In the genomic region with DNA sequence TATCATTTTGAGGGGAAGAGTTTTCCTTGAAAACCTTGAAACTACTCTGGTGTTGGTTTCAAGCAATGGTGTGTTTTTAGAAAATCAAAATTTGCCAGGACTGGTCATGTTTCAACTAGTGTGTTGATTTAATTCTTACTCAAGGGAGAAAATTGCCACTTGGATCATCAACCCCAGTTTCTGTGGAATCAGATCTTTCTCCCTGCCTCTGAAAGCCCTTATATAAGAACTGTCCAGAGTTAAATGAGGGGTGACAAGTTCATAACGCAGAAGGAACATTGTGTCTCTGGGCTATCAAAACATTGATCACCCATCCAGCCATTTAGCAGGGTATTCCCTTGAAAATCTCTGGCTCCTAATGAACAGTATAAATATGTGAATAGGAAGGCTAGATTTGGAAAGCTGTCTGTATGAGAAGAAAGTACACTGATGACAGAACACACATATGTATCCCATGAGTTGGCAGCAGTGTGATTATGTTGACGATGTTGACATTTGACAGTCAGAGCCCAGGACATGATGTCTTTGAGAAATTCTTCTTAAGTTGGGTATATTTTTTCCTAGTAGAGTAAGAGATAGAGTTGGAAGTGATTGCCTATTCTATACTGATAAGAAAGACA, we compare ENCODE assay signal across 13 cellular contexts. TPM values are rescaled to one million over a fixed set of nuclear protein-coding genes. Genes with fewer than 3 reads are reported as not detected.
DNase-seq lines count a peak whose midpoint lies in the region; ATAC-seq, FAIRE-seq and TF ChIP-seq lines count a peak whose summit lies in the region.
"Had no signal": no experiment of that assay in that cellular context is flagged by ENCODE, and none has a peak within 500 bp of the region (broad histone marks: within the 10 kb centered on the region; RNA-seq: fewer than 3 reads in every experiment).

No MANE protein-coding gene starts in this region.

- H3K4me1 ChIP-seq in OCI-LY7 (ENCODE audit: insufficient read depth, low read length, poor library complexity, severe bottlenecking) (peaks cover 43% of the 10 kb centered on the region), esophagus squamous epithelium (peaks cover 25 to 86% (median 46%) of the 10 kb centered on the region in 3 donors)

- peak overlapping the region; percentile 54 for H2AFZ ChIP-seq in OCI-LY7 (ENCODE audit: low read length)

- H3K79me2 ChIP-seq in OCI-LY7 (ENCODE audit: insufficient read depth, low read depth, low read length): no peaks in the 10 kb centered on the region

- WGBS in esophagus squamous epithelium, 2 donors: 28 to 33% methylated on average over 2 of the region's 2 CpGs

- no peaks in the 10 kb centered on the region for H3K9me3 ChIP-seq in OCI-LY7 (ENCODE audit: low read length)
- no peaks in the 10 kb centered on the region for H3K9me3 ChIP-seq in esophagus squamous epithelium
- H3K9me3 ChIP-seq: esophagus muscularis mucosa had no signal

- TF ChIP-seq POLR2A in GM12892 (IDR thresholded peaks at IDR 0.05; ENCODE audit: low read depth, low read length) (no peak), esophagus squamous epithelium (IDR thresholded peaks at IDR 0.05) (no peak)

- intact Hi-C loops in OCI-LY7 (cut with micrococcal nuclease; ENCODE audit: unreplicated experiment) (no loop called here), esophagus squamous epithelium (cut with DNase I) (no loop called here), left colon (cut with DNase I, micrococcal nuclease) (no loop called here)

- peak; percentile 5 for FAIRE-seq in GM12892 (lab: Jason Lieb, UNC)

- ATAC-seq in left colon (no peak), GM19395 (IDR thresholded peaks at IDR 0.05; ENCODE audit: unreplicated experiment) (no peak)

- H3K27ac ChIP-seq in OCI-LY7 (ENCODE audit: low read depth, low read length, poor library complexity, severe bottlenecking) (no peak overlapping the region), esophagus squamous epithelium (peak overlapping the region; percentile 76 to 89 (median 85)), skin epidermis (peak overlapping the region in 18 of 21 experiments; percentile 10 to 86 (median 62))
- H3K27ac ChIP-seq: esophagus muscularis mucosa had no signal

- TF ChIP-seq CTCF in OCI-LY7 (conservative IDR thresholded peaks at IDR 0.05; ENCODE audit: low read length) (no peak), esophagus squamous epithelium (IDR thresholded peaks at IDR 0.05) (no peak)

- no peaks in the 10 kb centered on the region for H3K27me3 ChIP-seq in esophagus squamous epithelium
- H3K27me3 ChIP-seq: esophagus muscularis mucosa had no signal

- H4K20me1 ChIP-seq in OCI-LY7 (ENCODE audit: insufficient read depth, low read length): no peaks in the 10 kb centered on the region

- no TSS peak for BruUV-seq in OCI-LY7 (replicated peaks; lab: Mats Ljungman, UMichigan)

- DNase-seq in GM12892 (ENCODE audit: insufficient read length) (no peak), OCI-LY7 (ENCODE audit: low spot score) (no peak), esophagus squamous epithelium (lab: John Stamatoyannopoulos, UW) (no peak), amygdala (lab: John Stamatoyannopoulos, UW) (no peak), left colon (no peak)
- DNase-seq: activated CD4-positive, alpha-beta T cell treated with anti-CD3 and anti-CD28 coated beads, Interleukin-2, amount 50 U/mL, for 1 hour; cerebellar nuclear complex; midbrain; NCI-H1436; retina had no signal

- no peaks in the 10 kb centered on the region for H3K9me2 ChIP-seq in OCI-LY7 (ENCODE audit: insufficient read depth, low read length)

- no peaks in the 10 kb centered on the region for H3K36me3 ChIP-seq in OCI-LY7 (ENCODE audit: insufficient read depth, low read length)
- no peaks in the 10 kb centered on the region for H3K36me3 ChIP-seq in esophagus squamous epithelium
- H3K36me3 ChIP-seq: esophagus muscularis mucosa had no signal

- H3K4me2 ChIP-seq in OCI-LY7 (ENCODE audit: low read length): no peak overlapping the region

- POLR2A ChIA-PET in OCI-LY7 (lab: Charles Lee): interaction anchor here (1.1 kb wide), 1 partner anchor 11 kb away, joined by 4 read pairs; no protein-coding TSS in a partner anchor

- H3K4me3 ChIP-seq in OCI-LY7 (ENCODE audit: low read depth, low read length, poor library complexity, severe bottlenecking) (no peak overlapping the region), esophagus squamous epithelium (no peak overlapping the region), skin epidermis (no peak overlapping the region)
- H3K4me3 ChIP-seq: esophagus muscularis mucosa had no signal

- CTCF ChIA-PET in OCI-LY7 (lab: Charles Lee; ENCODE audit: unreplicated experiment): no interaction called here

RNA-seq across cellular contexts. Expression of a gene that starts 43.5 kb away (rescaled TPM):
- polyA plus RNA-seq in GM12892 (2012; ENCODE audit: missing spikeins): 0.08 TPM
- 4.0 and 4.5 TPM in 2 replicates for total RNA-seq in OCI-LY7 (2014; rRNA removed; shearing (Covaris generic))
- total RNA-seq in OCI-LY7 (2022) (16.9 and 21.5 TPM in 2 replicates), esophagus squamous epithelium (100 to 1,000 TPM in 1 of 4 donors, 10 to 100 TPM in 3; 10.6 to 105 (median 26.0) TPM), left colon (10 to 100 TPM; 47.4 to 55.1 TPM)
